ENCODE assay signal across 27 cellular contexts in genomic region chr12:24175281-24175680, GRCh38.
"Had no signal": no experiment of that assay in that cellular context is flagged by ENCODE, and none has a peak within 500 bp of the region (broad histone marks: within the 10 kb centered on the region; RNA-seq: fewer than 3 reads in every experiment).

No MANE protein-coding gene starts in this region.

- DNase-seq: activated CD4-positive, alpha-beta T cell treated with anti-CD3 and anti-CD28 coated beads for 48 hours; activated CD4-positive, alpha-beta T cell treated with anti-CD3 and anti-CD28 coated beads, Interleukin-2, amount 50 U/mL, for 1 hour; activated CD4-positive, alpha-beta T cell treated with anti-CD3 and anti-CD28 coated beads, Interleukin-2, amount 50 U/mL, for 48 hours; activated CD8-positive, alpha-beta memory T cell treated with anti-CD3 and anti-CD28 coated beads for 24 hours; activated CD8-positive, alpha-beta T cell treated with anti-CD3 and anti-CD28 coated beads for 36 hours; activated effector memory CD4-positive, alpha-beta T cell treated with Interleukin-2 at 50 U/mL for 16 hours; activated gamma-delta T cell treated with Interleukin-2 at 50 U/mL for 16 hours; activated naive CD4-positive, alpha-beta T cell treated with anti-CD3 and anti-CD28 coated beads, Interleukin-2, amount 50 U/mL, for 16 hours; activated naive CD4-positive, alpha-beta T cell treated with Interleukin-2 at 50 U/mL for 16 hours; activated T-cell treated with anti-CD3 and anti-CD28 coated beads, Interleukin-2, amount 50 U/mL, for 4 hours; amniotic stem cell; anterior cingulate cortex; brain microvascular endothelial cell; cortex of kidney; dermis blood vessel endothelial cell; effector CD8-positive, alpha-beta T cell; esophagus squamous epithelium; foreskin melanocyte; T-helper 2 cell had no signal

- H3K27me3 ChIP-seq: brain microvascular endothelial cell, esophagus squamous epithelium, gastroesophageal sphincter had no signal

- FAIRE-seq: astrocyte, bronchial epithelial cell, endometrium, endothelial cell of umbilical vein, TTC549 had no signal

- H3K4me3 ChIP-seq: esophagus squamous epithelium, gastroesophageal sphincter had no signal

- H3K36me3 ChIP-seq: brain microvascular endothelial cell, esophagus squamous epithelium, gastroesophageal sphincter had no signal

- H3K27ac ChIP-seq: brain microvascular endothelial cell, epithelial cell of prostate, esophagus squamous epithelium, gastroesophageal sphincter, VCaP had no signal

- H3K4me1 ChIP-seq: esophagus squamous epithelium, gastroesophageal sphincter had no signal

- H3K9me3 ChIP-seq: esophagus squamous epithelium, gastroesophageal sphincter had no signal
